ENCODE assay signal across 1 cellular context in the genomic region with DNA sequence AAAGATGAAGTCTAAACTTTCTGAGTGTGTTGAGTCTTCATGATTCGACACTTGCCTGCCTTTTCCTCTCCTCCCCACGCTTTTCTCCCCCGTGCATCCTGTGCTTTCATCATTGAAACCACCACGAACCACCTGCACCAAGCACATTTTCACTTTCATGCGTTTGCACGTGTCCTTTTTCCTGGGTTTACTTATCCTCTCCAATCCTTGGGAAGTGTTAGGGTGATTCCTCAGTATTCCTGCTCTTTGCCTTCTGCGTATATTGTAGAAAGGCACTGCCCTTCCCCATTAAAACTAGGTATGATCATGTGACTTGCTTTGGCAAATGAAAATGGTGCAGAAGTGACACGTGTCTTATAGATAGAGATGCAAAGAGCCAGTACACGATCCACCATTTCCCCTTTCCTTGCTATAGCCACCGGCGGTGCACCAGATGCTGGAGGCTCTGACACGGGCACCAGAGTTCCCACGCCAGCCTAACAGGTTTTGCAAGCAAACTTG.
TF ChIP-seq lines count a peak whose summit lies in the region.

No MANE protein-coding gene starts in this region.

TF ChIP-seq in GM12878, 131 proteins besides CTCF, POLR2A, EP300 and RAD21 (continued from another document):
- TF ChIP-seq ZBTB11 (CRISPR knock-in tag; IDR thresholded peaks at IDR 0.05) (0 out of 2 replicates have a peak, but pooled peaks have one; percentile 23), BRCA1 (IDR thresholded peaks at IDR 0.05; ENCODE audit: low read depth, low read length) (no peak), NBN (IDR thresholded peaks at IDR 0.05) (no peak), IKZF2 (IDR thresholded peaks at IDR 0.05) (peak; percentile 74 to 76), CHD4 (IDR thresholded peaks at IDR 0.05) (no peak), SUPT20H (IDR thresholded peaks at IDR 0.05; ENCODE audit: borderline replicate concordance, control insufficient read depth, low read depth, low read length) (no peak)
- TF ChIP-seq, protein P1, sequence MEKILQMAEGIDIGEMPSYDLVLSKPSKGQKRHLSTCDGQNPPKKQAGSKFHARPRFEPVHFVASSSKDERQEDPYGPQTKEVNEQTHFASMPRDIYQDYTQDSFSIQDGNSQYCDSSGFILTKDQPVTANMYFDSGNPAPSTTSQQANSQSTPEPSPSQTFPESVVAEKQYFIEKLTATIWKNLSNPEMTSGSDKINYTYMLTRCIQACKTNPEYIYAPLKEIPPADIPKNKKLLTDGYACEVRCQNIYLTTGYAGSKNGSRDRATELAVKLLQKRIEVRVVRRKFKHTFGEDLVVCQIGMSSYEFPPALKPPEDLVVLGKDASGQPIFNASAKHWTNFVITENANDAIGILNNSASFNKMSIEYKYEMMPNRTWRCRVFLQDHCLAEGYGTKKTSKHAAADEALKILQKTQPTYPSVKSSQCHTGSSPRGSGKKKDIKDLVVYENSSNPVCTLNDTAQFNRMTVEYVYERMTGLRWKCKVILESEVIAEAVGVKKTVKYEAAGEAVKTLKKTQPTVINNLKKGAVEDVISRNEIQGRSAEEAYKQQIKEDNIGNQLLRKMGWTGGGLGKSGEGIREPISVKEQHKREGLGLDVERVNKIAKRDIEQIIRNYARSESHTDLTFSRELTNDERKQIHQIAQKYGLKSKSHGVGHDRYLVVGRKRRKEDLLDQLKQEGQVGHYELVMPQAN (conservative IDR thresholded peaks at IDR 0.05) = no peak
- TF ChIP-seq, protein P2, sequence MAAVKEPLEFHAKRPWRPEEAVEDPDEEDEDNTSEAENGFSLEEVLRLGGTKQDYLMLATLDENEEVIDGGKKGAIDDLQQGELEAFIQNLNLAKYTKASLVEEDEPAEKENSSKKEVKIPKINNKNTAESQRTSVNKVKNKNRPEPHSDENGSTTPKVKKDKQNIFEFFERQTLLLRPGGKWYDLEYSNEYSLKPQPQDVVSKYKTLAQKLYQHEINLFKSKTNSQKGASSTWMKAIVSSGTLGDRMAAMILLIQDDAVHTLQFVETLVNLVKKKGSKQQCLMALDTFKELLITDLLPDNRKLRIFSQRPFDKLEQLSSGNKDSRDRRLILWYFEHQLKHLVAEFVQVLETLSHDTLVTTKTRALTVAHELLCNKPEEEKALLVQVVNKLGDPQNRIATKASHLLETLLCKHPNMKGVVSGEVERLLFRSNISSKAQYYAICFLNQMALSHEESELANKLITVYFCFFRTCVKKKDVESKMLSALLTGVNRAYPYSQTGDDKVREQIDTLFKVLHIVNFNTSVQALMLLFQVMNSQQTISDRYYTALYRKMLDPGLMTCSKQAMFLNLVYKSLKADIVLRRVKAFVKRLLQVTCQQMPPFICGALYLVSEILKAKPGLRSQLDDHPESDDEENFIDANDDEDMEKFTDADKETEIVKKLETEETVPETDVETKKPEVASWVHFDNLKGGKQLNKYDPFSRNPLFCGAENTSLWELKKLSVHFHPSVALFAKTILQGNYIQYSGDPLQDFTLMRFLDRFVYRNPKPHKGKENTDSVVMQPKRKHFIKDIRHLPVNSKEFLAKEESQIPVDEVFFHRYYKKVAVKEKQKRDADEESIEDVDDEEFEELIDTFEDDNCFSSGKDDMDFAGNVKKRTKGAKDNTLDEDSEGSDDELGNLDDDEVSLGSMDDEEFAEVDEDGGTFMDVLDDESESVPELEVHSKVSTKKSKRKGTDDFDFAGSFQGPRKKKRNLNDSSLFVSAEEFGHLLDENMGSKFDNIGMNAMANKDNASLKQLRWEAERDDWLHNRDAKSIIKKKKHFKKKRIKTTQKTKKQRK (IDR thresholded peaks at IDR 0.05; ENCODE audit: low read depth, low read length) = no peak
- TF ChIP-seq, protein P3, sequence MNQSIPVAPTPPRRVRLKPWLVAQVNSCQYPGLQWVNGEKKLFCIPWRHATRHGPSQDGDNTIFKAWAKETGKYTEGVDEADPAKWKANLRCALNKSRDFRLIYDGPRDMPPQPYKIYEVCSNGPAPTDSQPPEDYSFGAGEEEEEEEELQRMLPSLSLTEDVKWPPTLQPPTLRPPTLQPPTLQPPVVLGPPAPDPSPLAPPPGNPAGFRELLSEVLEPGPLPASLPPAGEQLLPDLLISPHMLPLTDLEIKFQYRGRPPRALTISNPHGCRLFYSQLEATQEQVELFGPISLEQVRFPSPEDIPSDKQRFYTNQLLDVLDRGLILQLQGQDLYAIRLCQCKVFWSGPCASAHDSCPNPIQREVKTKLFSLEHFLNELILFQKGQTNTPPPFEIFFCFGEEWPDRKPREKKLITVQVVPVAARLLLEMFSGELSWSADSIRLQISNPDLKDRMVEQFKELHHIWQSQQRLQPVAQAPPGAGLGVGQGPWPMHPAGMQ (IDR thresholded peaks at IDR 0.05; ENCODE audit: borderline replicate concordance) = no peak
